1 cellular context compared by ENCODE assay signal in genomic region chr3:56347219-56347871, GRCh38.
TF ChIP-seq lines count a peak whose summit lies in the region.

No MANE protein-coding gene starts in this region.

TF ChIP-seq in GM23338, 12 proteins besides CTCF, POLR2A, EP300 and RAD21 (continued from another document):
- TF ChIP-seq ZNF462 (CRISPR knock-in tag; IDR thresholded peaks at IDR 0.05): no peak
